ENCODE assay signal across 26 cellular contexts in genomic region chr4:184960505-184960971, GRCh38. TPM values are rescaled to one million over a fixed set of nuclear protein-coding genes. Genes with fewer than 3 reads are reported as not detected.
DNase-seq lines count a peak whose midpoint lies in the region; ATAC-seq and TF ChIP-seq lines count a peak whose summit lies in the region.
"Had no signal": no experiment of that assay in that cellular context is flagged by ENCODE, and none has a peak within 500 bp of the region (broad histone marks: within the 10 kb centered on the region; RNA-seq: fewer than 3 reads in every experiment).

No MANE protein-coding gene starts in this region.

- no peak overlapping the region for H3K4me3 Mint-ChIP-seq in GM23338
- H3K4me3 Mint-ChIP-seq: activated B cell treated with CpG ODN at 0.5 μM for 24 hours; CD14-positive monocyte; stimulated activated naive CD8-positive, alpha-beta T cell treated with anti-CD3 and anti-CD28 coated beads, Interleukin-15, amount 100 ng/mL, for 72 hours had no signal

- H3K27ac Mint-ChIP-seq in GM23338 = no peak overlapping the region
- H3K27ac Mint-ChIP-seq: activated B cell treated with CpG ODN at 0.5 μM for 24 hours; CD14-positive monocyte; stimulated activated naive CD8-positive, alpha-beta T cell treated with anti-CD3 and anti-CD28 coated beads, Interleukin-15, amount 100 ng/mL, for 72 hours had no signal

- peaks cover 6% of the 10 kb centered on the region; the same call in 2 of the 3 replicates for H3K4me1 Mint-ChIP-seq in GM23338

- peaks cover 14% of the 10 kb centered on the region for H3K36me3 Mint-ChIP-seq in GM23338 (ENCODE audit: low read depth)

- no peak for ATAC-seq in GM23338
- ATAC-seq in left colon = peak; percentile 24
- ATAC-seq in sciatic nerve = peak; percentile 59
- ATAC-seq: stimulated activated naive CD8-positive, alpha-beta T cell treated with anti-CD3 and anti-CD28 coated beads, Interleukin-15, amount 100 ng/mL, for 72 hours had no signal

- H3K9me2 ChIP-seq in GM23338 (ENCODE audit: insufficient read depth) = 0 out of 2 replicates have a peak, but pooled peaks cover 3% of the 10 kb centered on the region

- no peak overlapping the region for H3K4me2 ChIP-seq in GM23338
- H3K4me2 ChIP-seq: KMS-11 had no signal

- H4K20me1 ChIP-seq in GM23338 (replicated peaks; ENCODE audit: insufficient read depth) = no peaks in the 10 kb centered on the region

- H3K27me3 Mint-ChIP-seq in GM23338 (ENCODE audit: insufficient read depth, low read depth, poor library complexity) = peaks cover 19% of the 10 kb centered on the region

- H3K9me3 Mint-ChIP-seq in GM23338 = peaks cover 18% of the 10 kb centered on the region

- DNase-seq in GM23338 (ENCODE audit: low spot score) (no peak), brain pericyte (ENCODE audit: low read depth, low spot score) (peak; percentile 13), left colon (no peak), sciatic nerve (ENCODE audit: low spot score) (no peak), tibial nerve (ENCODE audit: low spot score in 2 of 2) (no peak)
- DNase-seq in activated T-cell treated with anti-CD3 and anti-CD28 coated beads, Interleukin-2, amount 50 U/mL, for 48 hours = no peak
- DNase-seq in activated effector memory CD4-positive, alpha-beta T cell treated with Interleukin-2 at 50 U/mL for 16 hours = no peak
- DNase-seq: activated B cell treated with CpG ODN at 0.5 μM for 24 hours; activated CD4-positive, alpha-beta T cell treated with anti-CD3 and anti-CD28 coated beads, Interleukin-2, amount 50 U/mL, for 4 hours; activated gamma-delta T cell treated with Interleukin-2 at 50 U/mL for 16 hours; cerebellar nuclear complex; effector CD4-positive, alpha-beta T cell; erythroblast; foreskin melanocyte; hippocampal formation; NCI-H1694 treated with DMSO at 0.1 percent for 48 hours; NCI-H82; stimulated activated naive CD8-positive, alpha-beta T cell treated with anti-CD3 and anti-CD28 coated beads, Interleukin-15, amount 100 ng/mL, for 72 hours; T-helper 9 cell; upper lobe of left lung had no signal

- TF ChIP-seq POLR2A in tibial nerve (IDR thresholded peaks at IDR 0.05) = no peak

- H3K4me3 ChIP-seq in GM23338 (no peak overlapping the region), tibial nerve (no peak overlapping the region)
- H3K4me3 ChIP-seq: adrenal gland, lung, upper lobe of left lung had no signal

- H2AFZ ChIP-seq in GM23338 = peak overlapping the region; percentile 59

- no peaks in the 10 kb centered on the region for H3K27me3 ChIP-seq in GM23338 (ENCODE audit: insufficient read depth)
- H3K27me3 ChIP-seq in tibial nerve = no peaks in the 10 kb centered on the region
- H3K27me3 ChIP-seq: adrenal gland, neutrophil, upper lobe of left lung had no signal

- H3K27ac ChIP-seq in GM23338 (ENCODE audit: low read depth) (no peak overlapping the region), tibial nerve (no peak overlapping the region)
- H3K27ac ChIP-seq: adrenal gland, KMS-11, neutrophil, upper lobe of left lung had no signal

- H3K79me2 ChIP-seq in GM23338 (replicated peaks; ENCODE audit: insufficient read depth) = no peaks in the 10 kb centered on the region

- H3K4me1 ChIP-seq in GM23338 (ENCODE audit: insufficient read depth) (no peaks in the 10 kb centered on the region), tibial nerve (peaks cover 0 to 10% (median 0%) of the 10 kb centered on the region in 4 donors)
- H3K4me1 ChIP-seq: adrenal gland, upper lobe of left lung had no signal

- no peaks in the 10 kb centered on the region for H3K9me3 ChIP-seq in tibial nerve
- H3K9me3 ChIP-seq: adrenal gland, neutrophil, upper lobe of left lung had no signal

- H3K36me3 ChIP-seq in GM23338 (ENCODE audit: insufficient read depth) = no peaks in the 10 kb centered on the region
- H3K36me3 ChIP-seq in tibial nerve = no peaks in the 10 kb centered on the region
- H3K36me3 ChIP-seq: adrenal gland, neutrophil, upper lobe of left lung had no signal

- no peaks in the 10 kb centered on the region for H3F3A ChIP-seq in GM23338 (replicated peaks; ENCODE audit: low read depth)

- intact Hi-C loops in left colon (cut with DNase I, micrococcal nuclease) = no loop called here
- intact Hi-C loops in sciatic nerve (cut with DNase I) = no loop called here

- TF ChIP-seq EP300 in tibial nerve (IDR thresholded peaks at IDR 0.05) = no peak

- no peak for TF ChIP-seq CTCF in GM23338 (conservative IDR thresholded peaks at IDR 0.05; ENCODE audit: low read depth in 2 of 2)
- TF ChIP-seq CTCF in tibial nerve (IDR thresholded peaks at IDR 0.05) = no peak

- WGBS in tibial nerve, 2 donors = 27 to 29% methylated on average over 11 of the region's 11 CpGs

TF ChIP-seq in GM23338, 12 proteins besides CTCF, POLR2A, EP300 and RAD21 (continues in another document):
- TF ChIP-seq NANOG (IDR thresholded peaks at IDR 0.05; ENCODE audit: borderline replicate concordance) = no peak
- TF ChIP-seq ETS1 (IDR thresholded peaks at IDR 0.05) = no peak
- TF ChIP-seq ZNF462 (CRISPR knock-in tag; IDR thresholded peaks at IDR 0.05) = no peak
- no peak for TF ChIP-seq STAT1 (IDR thresholded peaks at IDR 0.05; ENCODE audit: unreplicated experiment)
- no peak for TF ChIP-seq POLR2AphosphoS5 (IDR thresholded peaks at IDR 0.05; ENCODE audit: low read depth)
- no peak for TF ChIP-seq JUNB (IDR thresholded peaks at IDR 0.05; ENCODE audit: unreplicated experiment)

RNA-seq across cellular contexts. Expression of gene HELT, which starts 57.8 kb away (rescaled TPM):
- total RNA-seq in GM23338 (2014; rRNA removed; shearing (Covaris generic)) = not detected in 2 replicates
- 0.28 TPM in 1 of 2 replicates, not detected in the other for polyA plus RNA-seq in GM23338 (2016; fragmentation: Nextera tagmentation; extraction: Ambion mirVana)
- total RNA-seq in left colon = not detected
- total RNA-seq in sciatic nerve = not detected
- total RNA-seq in tibial nerve = not detected
- total RNA-seq: activated B cell treated with CpG ODN at 0.5 μM for 24 hours, adrenal gland had no signal
- polyA plus RNA-seq: adrenal gland, AG04450, CD14-positive monocyte had no signal
